Comparison of ENCODE assay signal across 7 cellular contexts in the genomic region with DNA sequence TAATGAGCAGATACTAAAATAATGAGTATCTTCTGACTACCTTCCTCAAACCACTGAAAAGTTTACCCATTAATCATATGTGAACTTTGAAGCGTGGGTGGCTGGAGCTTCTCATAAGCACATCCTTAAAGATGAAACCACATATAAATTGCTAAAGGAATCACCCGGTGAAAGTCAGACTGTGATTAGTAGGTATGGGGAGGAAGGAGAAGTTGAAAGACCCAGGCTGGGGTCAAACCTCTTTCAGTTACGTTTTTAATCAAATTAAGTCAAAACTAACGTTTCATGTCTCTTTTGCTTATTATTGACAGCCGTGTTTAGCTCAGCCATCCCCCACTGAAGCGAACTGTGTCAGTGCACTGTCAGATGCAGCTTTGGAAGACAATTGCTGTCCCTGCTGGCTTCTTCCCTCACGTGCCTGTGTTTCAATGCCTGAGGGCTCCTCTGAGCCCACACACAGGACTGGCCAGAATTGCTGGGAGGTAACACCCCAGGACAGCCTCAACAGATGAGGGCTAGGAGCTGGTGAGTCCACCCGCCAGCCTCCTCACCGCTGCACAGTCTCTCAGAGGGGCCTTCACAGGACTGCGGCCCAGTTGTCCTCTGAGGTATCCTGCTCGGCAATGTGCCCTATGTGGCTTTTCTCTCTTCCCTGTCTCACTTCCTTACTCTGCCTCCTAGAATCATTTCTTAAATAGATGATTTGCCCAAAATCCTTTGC.
A peak's percentile ranks its signal among the peaks of the same experiment; 100 is the strongest.
DNase-seq lines count a peak whose midpoint lies in the region; ATAC-seq and TF ChIP-seq lines count a peak whose summit lies in the region.

No MANE protein-coding gene starts in this region.

- H3K36me3 ChIP-seq in OCI-LY1 (ENCODE audit: insufficient read depth, low read length) = no peaks in the 10 kb centered on the region
- no peaks in the 10 kb centered on the region for H3K36me3 ChIP-seq in adipocyte (ENCODE audit: control insufficient read depth, insufficient read depth, low read length, severe bottlenecking)

- no peaks in the 10 kb centered on the region for H4K20me1 ChIP-seq in OCI-LY1 (ENCODE audit: insufficient read depth, low read length)

- H3K4me3 ChIP-seq in OCI-LY1 (ENCODE audit: low read depth, low read length, poor library complexity, severe bottlenecking) (no peak overlapping the region), adipocyte (ENCODE audit: low read length) (peak overlapping the region; percentile 45)

- TF ChIP-seq CTCF in OCI-LY1 (IDR thresholded peaks at IDR 0.05; ENCODE audit: low read length) = no peak

- H3K9me2 ChIP-seq in OCI-LY1 (ENCODE audit: low read depth, low read length) = no peaks in the 10 kb centered on the region

- peak; percentile 54 for DNase-seq in adipocyte (ENCODE audit: low read depth)
- DNase-seq in retina = peak; percentile 59
- no peak for DNase-seq in UCSD-AML1 (lab: John Stamatoyannopoulos, UW; ENCODE audit: unreplicated experiment)
- no peak for DNase-seq in NCI-H146 treated with DMSO at 0.1 percent for 48 hours (lab: John Stamatoyannopoulos, UW; ENCODE audit: unreplicated experiment)

- peak overlapping the region; percentile 57 for H3K4me2 ChIP-seq in OCI-LY1 (ENCODE audit: low read length)

- H2AFZ ChIP-seq in OCI-LY1 (ENCODE audit: low read length) = peak overlapping the region; percentile 21; the same call in 1 of the 2 replicates

- H3K4me1 ChIP-seq in OCI-LY1 (ENCODE audit: insufficient read depth, low read length, severe bottlenecking) (peaks cover 20% of the 10 kb centered on the region), adipocyte (ENCODE audit: control insufficient read depth, insufficient read depth, low read length) (peaks cover 16% of the 10 kb centered on the region)

- H3K27ac ChIP-seq in OCI-LY1 (ENCODE audit: low read depth, low read length, poor library complexity, severe bottlenecking) = peak overlapping the region; percentile 51

- no peaks in the 10 kb centered on the region for H3K79me2 ChIP-seq in OCI-LY1 (ENCODE audit: insufficient read depth, low read length)

- H3K9me3 ChIP-seq in OCI-LY1 (ENCODE audit: low read length) (no peaks in the 10 kb centered on the region), adipocyte (ENCODE audit: control insufficient read depth, low read length) (no peaks in the 10 kb centered on the region)

- H3K9ac ChIP-seq in OCI-LY1 (ENCODE audit: low read length) (peak overlapping the region; percentile 42), adipocyte (ENCODE audit: low read length) (no peak overlapping the region)

- no peaks in the 10 kb centered on the region for H3F3A ChIP-seq in OCI-LY1 (ENCODE audit: insufficient read depth, low read length)

- peak; percentile 72 for ATAC-seq in GM18867 (IDR thresholded peaks at IDR 0.05; ENCODE audit: unreplicated experiment)
- ATAC-seq in HG02759 (IDR thresholded peaks at IDR 0.05; ENCODE audit: unreplicated experiment) = peak; percentile 77

- H3K27me3 ChIP-seq in OCI-LY1 (ENCODE audit: insufficient read depth, low read length) = peaks cover 4% of the 10 kb centered on the region; the same call in 1 of the 2 replicates
- H3K27me3 ChIP-seq in adipocyte (replicated peaks; ENCODE audit: control insufficient read depth, insufficient read depth, low read length) = no peaks in the 10 kb centered on the region

Comparison
In these comparisons a context has a peak if more than half of its experiments do, and no peak if none do; other contexts are left out.
1. DNase-seq: peak in adipocyte (single experiment) and retina (single experiment); none in UCSD-AML1 (single experiment) and NCI-H146 treated with DMSO at 0.1 percent for 48 hours (single experiment).